ENCODE assay signal across 19 cellular contexts in the genomic region with DNA sequence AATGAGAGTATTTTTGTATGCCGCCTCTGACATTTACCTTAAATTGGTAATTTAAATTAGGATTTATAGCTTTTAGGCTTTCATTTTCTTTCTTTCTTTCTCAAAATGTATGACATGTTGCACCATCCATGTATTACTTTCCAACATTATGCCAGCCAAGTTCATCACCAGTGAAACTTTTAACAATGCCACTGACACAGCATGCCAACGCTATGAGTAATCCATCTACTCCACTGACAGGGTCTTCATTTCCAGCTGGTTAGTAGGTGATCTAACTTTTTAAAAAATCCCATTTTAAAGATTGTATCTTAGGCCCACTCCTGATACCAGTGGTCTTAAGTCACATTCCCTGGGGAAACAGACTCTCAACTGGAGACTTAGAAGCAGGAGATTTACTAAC. TPM values are rescaled to one million over a fixed set of nuclear protein-coding genes. Genes with fewer than 3 reads are reported as not detected.
DNase-seq lines count a peak whose midpoint lies in the region; ATAC-seq and TF ChIP-seq lines count a peak whose summit lies in the region.
"Had no signal": no experiment of that assay in that cellular context is flagged by ENCODE, and none has a peak within 500 bp of the region (broad histone marks: within the 10 kb centered on the region; RNA-seq: fewer than 3 reads in every experiment).

No MANE protein-coding gene starts in this region.

- no peak for ATAC-seq in right cardiac atrium
- no peak for ATAC-seq in GM18505 (IDR thresholded peaks at IDR 0.05; ENCODE audit: unreplicated experiment)
- ATAC-seq: activated CD8-positive, alpha-beta T cell treated with anti-CD3 and anti-CD28 coated beads, Interleukin-2, amount 10 ng/mL, durations not matched to agents 7 days and 5 days; CD8-positive, alpha-beta T cell; left lobe of liver; mucosa of descending colon had no signal

- WGBS in right cardiac atrium, result 65% methylated on average over 2 of the region's 2 CpGs

- DNase-seq in Daoy (ENCODE audit: low read depth), result peak; percentile 55
- peak; percentile 63 for DNase-seq in NCI-H226
- DNase-seq in epithelial cell of esophagus (ENCODE audit: low read depth), result peak; percentile 81
- DNase-seq in myocyte (ENCODE audit: low read depth), result peak; percentile 47
- DNase-seq in right cardiac atrium, result no peak
- no peak for DNase-seq in activated gamma-delta T cell treated with Interleukin-2 at 50 U/mL for 16 hours
- DNase-seq in H7, result no peak
- DNase-seq: activated CD8-positive, alpha-beta T cell treated with anti-CD3 and anti-CD28 coated beads, Interleukin-2, amount 10 ng/mL, durations not matched to agents 7 days and 5 days; activated naive CD8-positive, alpha-beta T cell treated with anti-CD3 and anti-CD28 coated beads for 36 hours; CD8-positive, alpha-beta T cell; mucosa of descending colon; NCI-H1105 treated with DMSO at 0.1 percent for 48 hours; NCI-H69; OCI-M1 had no signal

- no peak overlapping the region for H3K27ac ChIP-seq in right cardiac atrium (ENCODE audit: low read length)
- H3K27ac ChIP-seq: KMS-11, neutrophil had no signal

- H3K27me3 ChIP-seq in right cardiac atrium (ENCODE audit: control insufficient read depth, insufficient read depth), result no peaks in the 10 kb centered on the region
- H3K27me3 ChIP-seq in H7 (ENCODE audit: control insufficient read depth, insufficient read depth, low read length), result no peaks in the 10 kb centered on the region
- H3K27me3 ChIP-seq: neutrophil had no signal

- TF ChIP-seq POLR2A in GM18505 (IDR thresholded peaks at IDR 0.05; ENCODE audit: borderline replicate concordance, extremely low read depth, insufficient read depth, insufficient read length), result no peak

- intact Hi-C loops in right cardiac atrium (cut with DNase I), result no loop called here

- no peaks in the 10 kb centered on the region for H3K36me3 ChIP-seq in H7 (replicated peaks; ENCODE audit: control insufficient read depth, insufficient read depth, low read length)
- H3K36me3 ChIP-seq: neutrophil had no signal

- no peaks in the 10 kb centered on the region for H3K9me3 ChIP-seq in right cardiac atrium (ENCODE audit: control insufficient read depth, low read length)
- H3K9me3 ChIP-seq: mucosa of descending colon, neutrophil had no signal

- H3K4me3 ChIP-seq in epithelial cell of esophagus (ENCODE audit: low read length), result no peak overlapping the region
- H3K4me3 ChIP-seq in right cardiac atrium (ENCODE audit: low read length), result no peak overlapping the region
- no peak overlapping the region for H3K4me3 ChIP-seq in H7 (ENCODE audit: insufficient read depth, low read depth, low read length)
- H3K4me3 ChIP-seq: mucosa of descending colon had no signal

- H3K4me1 ChIP-seq in right cardiac atrium (ENCODE audit: control insufficient read depth, insufficient read depth, low read length), result no peaks in the 10 kb centered on the region

- TF ChIP-seq CTCF in epithelial cell of esophagus (IDR thresholded peaks at IDR 0.05; ENCODE audit: insufficient read depth, low read depth, low read length, missing control alignments), result no peak

RNA-seq across cellular contexts. Expression of a gene that starts 21.8 kb away (rescaled TPM):
- total RNA-seq in Daoy (2014; rRNA removed; shearing (Covaris generic)), result 0.21 and 0.74 TPM in 2 replicates
- not detected in 2 replicates for total RNA-seq in myocyte
- polyA plus RNA-seq in myocyte (2012), result 0.06 TPM
- total RNA-seq in right cardiac atrium, result not detected
- polyA plus RNA-seq in right cardiac atrium, result 0.05 TPM
- total RNA-seq in H7 (2014; rRNA removed; shearing (Covaris generic)), result 0.96 and 1.6 TPM in 2 replicates
- total RNA-seq: activated CD8-positive, alpha-beta T cell treated with anti-CD3 and anti-CD28 coated beads, Interleukin-2, amount 10 ng/mL, durations not matched to agents 7 days and 5 days; activated naive CD8-positive, alpha-beta T cell treated with anti-CD3 and anti-CD28 coated beads for 36 hours; activated T-helper 1 cell treated with anti-CD3 and anti-CD28 coated beads, Interleukin-12 subunit alpha, Interleukin-12 subunit beta, Interleukin-2, Interleukin-4 antibody, amounts not matched to agents 30 ng/mL and 10 ng/mL and 1 ng/mL, durations not matched to agents 14 hours and 24 hours and 36 hours; CD8-positive, alpha-beta T cell; mucosa of descending colon had no signal

RNA-seq across cellular contexts. Expression of a gene that starts 43.9 kb away (rescaled TPM):
- 5.3 and 7.3 TPM in 2 replicates for total RNA-seq in Daoy (2014; rRNA removed; shearing (Covaris generic))
- 0.40 and 0.62 TPM in 2 replicates for total RNA-seq in myocyte
- polyA plus RNA-seq in myocyte (2012), result 3.3 TPM
- total RNA-seq in right cardiac atrium, result 1 to 10 TPM; 1.2 to 2.0 (median 1.3) TPM
- 1.3 TPM for polyA plus RNA-seq in right cardiac atrium
- 0.62 and 0.67 TPM in 2 replicates for total RNA-seq in H7 (2014; rRNA removed; shearing (Covaris generic))
- total RNA-seq: activated CD8-positive, alpha-beta T cell treated with anti-CD3 and anti-CD28 coated beads, Interleukin-2, amount 10 ng/mL, durations not matched to agents 7 days and 5 days; CD8-positive, alpha-beta T cell had no signal

Comparison
In these comparisons a context has a peak if more than half of its experiments do, and no peak if none do; other contexts are left out.
1. DNase-seq: peak in Daoy (single experiment), NCI-H226 (single experiment), epithelial cell of esophagus (single experiment) and myocyte (single experiment); none in right cardiac atrium (0 of 3), activated gamma-delta T cell treated with Interleukin-2 at 50 U/mL for 16 hours (single experiment) and H7 (single experiment).